Comparison of ENCODE assay signal across 8 cellular contexts in the genomic region with DNA sequence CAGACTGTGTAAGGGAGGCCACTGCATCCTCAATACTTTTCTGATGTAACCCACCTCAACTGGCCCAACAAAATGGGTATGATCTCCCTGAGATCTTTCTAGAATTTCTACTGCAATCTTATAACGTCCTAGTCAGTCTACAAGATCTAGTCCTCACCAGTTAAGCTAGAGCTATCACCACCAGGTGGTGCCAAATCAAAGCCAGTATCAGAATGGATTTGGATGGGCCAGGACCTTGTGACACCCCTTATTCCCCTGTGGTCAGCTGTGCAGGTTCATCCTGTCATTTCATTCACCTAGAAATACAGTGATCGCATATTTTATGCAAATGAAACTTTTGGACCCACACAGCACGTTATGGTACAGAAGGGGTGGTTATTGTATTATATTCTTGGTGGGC.
DNase-seq lines count a peak whose midpoint lies in the region; ATAC-seq and TF ChIP-seq lines count a peak whose summit lies in the region.

No MANE protein-coding gene starts in this region.

- peak; percentile 70 for TF ChIP-seq CTCF in C4-2B (conservative IDR thresholded peaks at IDR 0.05)
- peak; percentile 53 for TF ChIP-seq CTCF in GM12874 (IDR thresholded peaks at IDR 0.05; ENCODE audit: insufficient read depth, low read depth, low read length)
- no peak for TF ChIP-seq CTCF in mesothelial cell of epicardium (IDR thresholded peaks at IDR 0.05; ENCODE audit: unreplicated experiment)

- H3K27me3 Mint-ChIP-seq in mesothelial cell of epicardium (ENCODE audit: low read depth) = no peaks in the 10 kb centered on the region

- no peak overlapping the region for H3K4me3 Mint-ChIP-seq in mesothelial cell of epicardium

- H3K27ac ChIP-seq in C4-2B = no peak overlapping the region

- H3K9me3 Mint-ChIP-seq in mesothelial cell of epicardium = no peaks in the 10 kb centered on the region

- intact Hi-C loops in left colon (cut with DNase I, micrococcal nuclease) = no loop called here

- DNase-seq in NCI-H1694 treated with DMSO at 0.1 percent for 48 hours (lab: John Stamatoyannopoulos, UW) (peak; percentile 27), amniotic epithelial cell (ENCODE audit: low read depth) (peak; percentile 57), left colon (peak in 1 of 2 donors; percentile 39), mesothelial cell of epicardium (ENCODE audit: low spot score in 2 of 2, unreplicated experiment in 2 of 2) (no peak)

- H3K36me3 Mint-ChIP-seq in mesothelial cell of epicardium = no peaks in the 10 kb centered on the region

- no peak overlapping the region for H3K27ac Mint-ChIP-seq in mesothelial cell of epicardium

- peak; percentile 72 for ATAC-seq in left colon
- no peak for ATAC-seq in HG03175 (IDR thresholded peaks at IDR 0.05; ENCODE audit: unreplicated experiment)
- ATAC-seq in GM19467 (IDR thresholded peaks at IDR 0.05; ENCODE audit: unreplicated experiment) = no peak

- peaks cover 21% of the 10 kb centered on the region for H3K4me1 Mint-ChIP-seq in mesothelial cell of epicardium

Comparison
In these comparisons a context has a peak if more than half of its experiments do, and no peak if none do; other contexts are left out.
1. DNase-seq: peak in NCI-H1694 treated with DMSO at 0.1 percent for 48 hours (single experiment) and amniotic epithelial cell (single experiment); none in mesothelial cell of epicardium (0 of 2).